30 cellular contexts compared by ENCODE assay signal in the genomic region with DNA sequence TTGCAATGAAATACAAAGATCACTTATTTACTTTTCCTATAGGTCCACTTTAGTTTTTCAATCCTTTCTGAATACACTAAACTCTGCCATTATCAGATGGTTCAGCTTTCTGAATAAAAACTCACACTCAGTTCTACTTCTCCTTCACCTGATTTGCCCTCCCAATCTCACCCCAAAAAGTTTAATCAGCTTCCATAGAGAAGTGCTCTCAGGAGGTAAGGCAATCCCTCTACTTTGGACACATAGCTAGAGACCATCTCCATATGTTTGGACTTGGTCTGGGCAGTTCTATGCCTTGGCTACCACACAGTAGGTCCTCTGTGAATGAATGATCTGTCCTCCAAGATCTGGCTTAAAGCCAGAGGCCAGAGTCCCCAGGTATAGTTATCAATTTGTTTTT.
"Had no signal": no experiment of that assay in that cellular context is flagged by ENCODE, and none has a peak within 500 bp of the region (broad histone marks: within the 10 kb centered on the region; RNA-seq: fewer than 3 reads in every experiment).

No MANE protein-coding gene starts in this region.

- H3K4me3 ChIP-seq: dorsolateral prefrontal cortex, lung, mucosa of descending colon, prostate gland, sigmoid colon, skin epidermis, spleen, thoracic aorta, tibial nerve, upper lobe of right lung, vagina had no signal

- H3K27ac ChIP-seq: dorsolateral prefrontal cortex, epithelial cell of prostate, neutrophil, parathyroid adenoma, prostate gland, sigmoid colon, skin epidermis, spleen, thoracic aorta, tibial nerve, upper lobe of right lung, vagina had no signal

- H3K4me1 ChIP-seq: parathyroid adenoma, prostate gland had no signal

- ATAC-seq: esophagus mucosa; left lobe of liver; mucosa of descending colon; natural killer cell treated with Interleukin-12 subunit alpha and Interleukin-12 subunit beta and Interleukin-15 and Interleukin-18, amount 100 ng/mL, for 72 hours; right cardiac atrium; stimulated activated memory B cell treated with anti-CD40 and anti-IgM and Interleukin-4, amounts not matched to agents 10 μg/mL and 1 μg/mL and 100 μg/mL, for 72 hours; upper lobe of right lung had no signal

- FAIRE-seq: keratinocyte had no signal

- H3K9me3 Mint-ChIP-seq: natural killer cell treated with Interleukin-12 subunit alpha and Interleukin-12 subunit beta and Interleukin-15 and Interleukin-18, amount 100 ng/mL, for 72 hours had no signal

- H2AFZ ChIP-seq: parathyroid adenoma had no signal

- H3K36me3 Mint-ChIP-seq: memory B cell; natural killer cell treated with Interleukin-12 subunit alpha and Interleukin-12 subunit beta and Interleukin-15 and Interleukin-18, amount 100 ng/mL, for 72 hours; stimulated activated memory B cell treated with anti-CD40 and anti-IgM and Interleukin-4, amounts not matched to agents 10 μg/mL and 1 μg/mL and 100 μg/mL, for 72 hours had no signal

- H3K79me2 ChIP-seq: parathyroid adenoma had no signal

- H3K9me3 ChIP-seq: mucosa of descending colon, neutrophil, prostate gland, sigmoid colon, thoracic aorta, tibial nerve, upper lobe of right lung, vagina had no signal

- H3K27me3 ChIP-seq: dorsolateral prefrontal cortex, sigmoid colon, spleen, tibial nerve, upper lobe of right lung, vagina had no signal

- DNase-seq: cortex of kidney; dorsolateral prefrontal cortex; effector CD4-positive, alpha-beta T cell; foreskin melanocyte; hypothalamus; mucosa of descending colon; naive B cell; right cardiac atrium; sigmoid colon; spleen; stimulated activated CD4-positive, alpha-beta T cell treated with anti-CD3 and anti-CD28 coated beads, Interleukin-4, amount 100 ng/mL, for 4 hours; upper lobe of right lung had no signal

- H3K36me3 ChIP-seq: neutrophil, prostate gland, sigmoid colon, spleen, thoracic aorta, tibial nerve, upper lobe of right lung, vagina had no signal

- H3K27ac Mint-ChIP-seq: memory B cell; mesothelial cell of epicardium; naive B cell; natural killer cell treated with Interleukin-12 subunit alpha and Interleukin-12 subunit beta and Interleukin-15 and Interleukin-18, amount 100 ng/mL, for 72 hours; stimulated activated memory B cell treated with anti-CD40 and anti-IgM and Interleukin-4, amounts not matched to agents 10 μg/mL and 1 μg/mL and 100 μg/mL, for 72 hours; stimulated activated naive CD8-positive, alpha-beta T cell treated with anti-CD3 and anti-CD28 coated beads, Interleukin-15, Interleukin-2, amounts not matched to agents 100 ng/mL and 50 ng/mL, for 24 hours had no signal

- H3K4me1 Mint-ChIP-seq: memory B cell; naive B cell; stimulated activated memory B cell treated with anti-CD40 and anti-IgM and Interleukin-4, amounts not matched to agents 10 μg/mL and 1 μg/mL and 100 μg/mL, for 72 hours had no signal

- H3K9ac ChIP-seq: parathyroid adenoma had no signal

- H3K4me3 Mint-ChIP-seq: memory B cell; mesothelial cell of epicardium; naive B cell; natural killer cell treated with Interleukin-12 subunit alpha and Interleukin-12 subunit beta and Interleukin-15 and Interleukin-18, amount 100 ng/mL, for 72 hours; neural crest cell; stimulated activated memory B cell treated with anti-CD40 and anti-IgM and Interleukin-4, amounts not matched to agents 10 μg/mL and 1 μg/mL and 100 μg/mL, for 72 hours; stimulated activated naive CD8-positive, alpha-beta T cell treated with anti-CD3 and anti-CD28 coated beads, Interleukin-15, Interleukin-2, amounts not matched to agents 100 ng/mL and 50 ng/mL, for 24 hours had no signal
